13 cellular contexts compared by ENCODE assay signal in genomic region chr11:111423250-111423615, GRCh38. TPM values are rescaled to one million over a fixed set of nuclear protein-coding genes. Genes with fewer than 3 reads are reported as not detected.
DNase-seq lines count a peak whose midpoint lies in the region; ATAC-seq and TF ChIP-seq lines count a peak whose summit lies in the region.
"Had no signal": no experiment of that assay in that cellular context is flagged by ENCODE, and none has a peak within 500 bp of the region (broad histone marks: within the 10 kb centered on the region; RNA-seq: fewer than 3 reads in every experiment).

No MANE protein-coding gene starts in this region.

- no peaks in the 10 kb centered on the region for H3K27me3 Mint-ChIP-seq in activated CD8-positive, alpha-beta T cell treated with anti-CD3 and anti-CD28 coated beads for 36 hours

- no peak overlapping the region; the same call in 1 of the 2 replicates for H3K27ac ChIP-seq in C4-2B

- TF ChIP-seq CTCF in C4-2B (conservative IDR thresholded peaks at IDR 0.05) = peak; percentile 61
- TF ChIP-seq CTCF in activated CD8-positive, alpha-beta T cell treated with anti-CD3 and anti-CD28 coated beads for 36 hours (IDR thresholded peaks at IDR 0.05) = peak; percentile 19

- ATAC-seq in GM19397 (IDR thresholded peaks at IDR 0.05; ENCODE audit: unreplicated experiment) (peak; percentile 8), HG02973 (IDR thresholded peaks at IDR 0.05; ENCODE audit: unreplicated experiment) (peak; percentile 2)
- ATAC-seq in activated CD8-positive, alpha-beta T cell treated with anti-CD3 and anti-CD28 coated beads for 36 hours = peak; percentile 27

- POLR2A ChIA-PET in activated CD8-positive, alpha-beta T cell treated with anti-CD3 and anti-CD28 coated beads for 36 hours (lab: Charles Lee) = interaction anchor here (0.7 to 0.9 kb wide), 3 partner anchors 15 to 140 kb away, joined by 3 to 4 read pairs (median 3); no protein-coding TSS in a partner anchor

- no peak overlapping the region for H3K4me3 Mint-ChIP-seq in activated CD8-positive, alpha-beta T cell treated with anti-CD3 and anti-CD28 coated beads for 36 hours
- H3K4me3 Mint-ChIP-seq: natural killer cell had no signal

- H3K36me3 Mint-ChIP-seq in activated CD8-positive, alpha-beta T cell treated with anti-CD3 and anti-CD28 coated beads for 36 hours (ENCODE audit: low read depth) = no peaks in the 10 kb centered on the region
- H3K36me3 Mint-ChIP-seq: natural killer cell had no signal

- H3K9me3 Mint-ChIP-seq in activated CD8-positive, alpha-beta T cell treated with anti-CD3 and anti-CD28 coated beads for 36 hours = no peaks in the 10 kb centered on the region
- H3K9me3 Mint-ChIP-seq: activated T-helper 2 cell treated with anti-CD3 and anti-CD28 coated beads, Interferon-gamma antibody, Interleukin-2, Interleukin-4, amounts not matched to agents 10 μg/mL and 5 μg/mL and 100 μg/mL, durations not matched to agents 14 hours and 24 hours and 36 hours; natural killer cell had no signal

- H3K27ac Mint-ChIP-seq in activated CD8-positive, alpha-beta T cell treated with anti-CD3 and anti-CD28 coated beads for 36 hours = no peak overlapping the region
- H3K27ac Mint-ChIP-seq: activated T-helper 2 cell treated with anti-CD3 and anti-CD28 coated beads, Interferon-gamma antibody, Interleukin-2, Interleukin-4, amounts not matched to agents 10 μg/mL and 5 μg/mL and 100 μg/mL, durations not matched to agents 14 hours and 24 hours and 36 hours; natural killer cell had no signal

- CTCF ChIA-PET in activated CD8-positive, alpha-beta T cell treated with anti-CD3 and anti-CD28 coated beads for 36 hours (lab: Charles Lee) = interaction anchor here (0.6 to 16.6 kb wide), 25 partner anchors 9 to 171 kb away, joined by 3 to 330 read pairs (median 4); no protein-coding TSS in a partner anchor

- intact Hi-C loops in activated CD8-positive, alpha-beta T cell treated with anti-CD3 and anti-CD28 coated beads for 36 hours (cut with micrococcal nuclease) = loop anchor here (1.0 kb wide), 1 partner anchor 140 kb away; no protein-coding TSS in a partner anchor

- peaks cover 4% of the 10 kb centered on the region for H3K4me1 Mint-ChIP-seq in activated CD8-positive, alpha-beta T cell treated with anti-CD3 and anti-CD28 coated beads for 36 hours (ENCODE audit: low read depth)

- no peak for DNase-seq in activated CD8-positive, alpha-beta T cell treated with anti-CD3 and anti-CD28 coated beads for 36 hours
- DNase-seq in RKO (ENCODE audit: low spot score) = no peak
- DNase-seq in T1000 (lab: John Stamatoyannopoulos, UW) = no peak
- no peak for DNase-seq in activated effector memory CD4-positive, alpha-beta T cell treated with Interleukin-2 at 50 U/mL for 16 hours
- no peak for DNase-seq in SW480 (ENCODE audit: low spot score)
- DNase-seq: natural killer cell had no signal

RNA-seq across cellular contexts. Expression of gene POU2AF1, which starts 44.2 kb away (rescaled TPM):
- total RNA-seq in activated CD8-positive, alpha-beta T cell treated with anti-CD3 and anti-CD28 coated beads for 36 hours = 1 to 10 TPM; 3.6 to 4.5 TPM
- total RNA-seq: astrocyte, dermis blood vessel endothelial cell, PC-3 had no signal
